ENCODE assay signal across 30 cellular contexts in the genomic region with DNA sequence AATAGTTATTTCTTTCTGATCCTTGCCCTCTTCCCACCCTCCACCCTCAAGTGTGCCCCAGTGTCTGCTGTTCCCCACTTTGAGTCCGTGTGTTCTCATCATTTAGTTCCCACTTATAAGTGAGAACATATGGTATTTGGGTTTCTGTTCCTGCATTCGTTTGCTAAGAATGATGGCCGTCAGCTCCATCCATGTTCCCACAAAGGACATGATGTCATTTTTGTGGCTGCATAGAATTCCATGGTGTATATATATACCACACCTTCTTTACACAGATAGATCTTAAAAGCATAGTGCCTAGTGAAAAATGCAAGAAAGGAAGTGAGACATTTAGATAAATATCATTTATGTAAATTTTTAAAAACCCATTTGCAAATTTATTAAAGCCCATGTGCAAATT. TPM values are rescaled to one million over a fixed set of nuclear protein-coding genes. Genes with fewer than 3 reads are reported as not detected.
"Had no signal": no experiment of that assay in that cellular context is flagged by ENCODE, and none has a peak within 500 bp of the region (broad histone marks: within the 10 kb centered on the region; RNA-seq: fewer than 3 reads in every experiment).

No MANE protein-coding gene starts in this region.

- H3K4me3 ChIP-seq: neural progenitor cell, ovary, psoas muscle, skin epidermis, smooth muscle cell, spleen, suprapubic skin, testis, tibial artery, transverse colon, upper lobe of right lung, uterus had no signal

- H3K27ac ChIP-seq: neural progenitor cell, neutrophil, ovary, parathyroid adenoma, psoas muscle, skin epidermis, spleen, suprapubic skin, testis, tibial artery, transverse colon, upper lobe of right lung, uterus had no signal

- DNase-seq: naive thymus-derived CD4-positive, alpha-beta T cell; natural killer cell; nucleus accumbens; ovary; posterior cingulate gyrus; psoas muscle; right cardiac atrium; spleen; stimulated activated CD4-positive, alpha-beta T cell treated with anti-CD3 and anti-CD28 coated beads, Interleukin-12 subunit alpha, Interleukin-12 subunit beta, amount 100 ng/mL, for 4 hours; stimulated activated CD4-positive, alpha-beta T cell treated with anti-CD3 and anti-CD28 coated beads, Interleukin-1b, Interleukin-23, amount 100 ng/mL, for 48 hours; stimulated activated CD4-positive, alpha-beta T cell treated with anti-CD3 and anti-CD28 coated beads, Interleukin-4, amount 100 ng/mL, for 1 hour; stimulated activated CD4-positive, alpha-beta T cell treated with anti-CD3 and anti-CD28 coated beads, Interleukin-4, amount 100 ng/mL, for 4 hours; stimulated activated CD8-positive, alpha-beta memory T cell treated with anti-CD3 and anti-CD28 coated beads, Interleukin-4, amount 100 ng/mL, for 48 hours; stimulated activated naive CD4-positive, alpha-beta T cell; stimulated activated naive CD8-positive, alpha-beta T cell treated with anti-CD3 and anti-CD28 coated beads, Interleukin-15, amount 100 ng/mL, for 72 hours; stimulated activated naive CD8-positive, alpha-beta T cell treated with anti-CD3 and anti-CD28 coated beads, Interleukin-15, Interleukin-2, amounts not matched to agents 100 U/mL and 50 U/mL, for 24 hours; substantia nigra; testis; tibial artery; transverse colon; upper lobe of right lung; uterus had no signal

- H3K36me3 ChIP-seq: neural progenitor cell, neutrophil, ovary, spleen, suprapubic skin, tibial artery, transverse colon, upper lobe of right lung, uterus had no signal

- H3K9me3 ChIP-seq: neutrophil, ovary, psoas muscle, spleen, suprapubic skin, testis, tibial artery, transverse colon, upper lobe of right lung, uterus had no signal

- H3K4me1 ChIP-seq: neural progenitor cell, parathyroid adenoma, psoas muscle, spleen, suprapubic skin, testis, tibial artery, transverse colon, upper lobe of right lung, uterus had no signal

- H3K27me3 ChIP-seq: neural progenitor cell, ovary, suprapubic skin, testis, tibial artery, uterus had no signal

RNA-seq across cellular contexts. Expression of gene HS3ST2, which starts 33.1 kb away (rescaled TPM):
- total RNA-seq: natural killer cell, progenitor cell of endocrine pancreas, renal cortical epithelial cell, smooth muscle cell had no signal
